ENCODE assay signal across 11 cellular contexts in genomic region chr12:110744697-110745264, GRCh38. TPM values are rescaled to one million over a fixed set of nuclear protein-coding genes. Genes with fewer than 3 reads are reported as not detected.
DNase-seq lines count a peak whose midpoint lies in the region; ATAC-seq, FAIRE-seq and TF ChIP-seq lines count a peak whose summit lies in the region.
"Had no signal": no experiment of that assay in that cellular context is flagged by ENCODE, and none has a peak within 500 bp of the region (broad histone marks: within the 10 kb centered on the region; RNA-seq: fewer than 3 reads in every experiment).

No MANE protein-coding gene starts in this region.

- H3K27me3 Mint-ChIP-seq in CD4-positive, alpha-beta T cell: no peaks in the 10 kb centered on the region

- ATAC-seq in CD4-positive, alpha-beta T cell (ENCODE audit: poor library complexity): no peak
- ATAC-seq in GM19455 (IDR thresholded peaks at IDR 0.05; ENCODE audit: unreplicated experiment): no peak
- ATAC-seq: CD8-positive, alpha-beta T cell had no signal

- H3K4me3 Mint-ChIP-seq in CD4-positive, alpha-beta T cell: peak overlapping the region; percentile 57

- intact Hi-C loops in CD4-positive, alpha-beta T cell (cut with DNase I, micrococcal nuclease): loop anchor here (5.0 to 10.0 kb wide), 7 partner anchors 38 to 1880 kb away; partner anchors contain the start of genes ANKRD13A (in 1 of the 2), ARPC3 (in 1 of the 2), ATP2A2 (in 1 of the 2) and GIT2 (in 1 of the 2)

- TF ChIP-seq CTCF in CD4-positive, alpha-beta T cell (IDR thresholded peaks at IDR 0.05): no peak
- no peak for TF ChIP-seq CTCF in bronchial epithelial cell (IDR thresholded peaks at IDR 0.05; ENCODE audit: insufficient read depth, low read length, severe bottlenecking)

- no peak for DNase-seq in CD4-positive, alpha-beta T cell
- DNase-seq in M059J (ENCODE audit: low read depth) (peak; percentile 64), bronchial epithelial cell (ENCODE audit: low read depth) (peak; percentile 66), myocyte (ENCODE audit: low read depth) (peak; percentile 33), NCI-H1092 treated with DMSO at 0.1 percent for 48 hours (lab: John Stamatoyannopoulos, UW) (no peak), ecto neural progenitor cell (ENCODE audit: low spot score) (no peak), AML-193 (lab: John Stamatoyannopoulos, UW) (no peak)
- DNase-seq: NCI-H2171 had no signal

- no peak for FAIRE-seq in bronchial epithelial cell (lab: Jason Lieb, UNC)

- POLR2A ChIA-PET in CD4-positive, alpha-beta T cell (lab: Charles Lee): no interaction called here

- H3K36me3 ChIP-seq in bronchial epithelial cell (ENCODE audit: control insufficient read depth, insufficient read depth, low read length): no peaks in the 10 kb centered on the region
- H3K36me3 ChIP-seq: prostate gland had no signal

- H3K4me3 ChIP-seq in bronchial epithelial cell (ENCODE audit: low read depth, low read length): no peak overlapping the region
- H3K4me3 ChIP-seq: prostate gland had no signal

- H3K9me3 Mint-ChIP-seq in CD4-positive, alpha-beta T cell: no peaks in the 10 kb centered on the region
- H3K9me3 Mint-ChIP-seq: CD8-positive, alpha-beta T cell had no signal

- CTCF ChIA-PET in CD4-positive, alpha-beta T cell (lab: Charles Lee): no interaction called here

- peak overlapping the region; percentile 31 for H3K27ac Mint-ChIP-seq in CD4-positive, alpha-beta T cell

- H3K36me3 Mint-ChIP-seq in CD4-positive, alpha-beta T cell (ENCODE audit: low read depth): peaks cover 21% of the 10 kb centered on the region

- H3K9me3 ChIP-seq in CD4-positive, alpha-beta T cell (ENCODE audit: control insufficient read depth, low read length): no peaks in the 10 kb centered on the region
- H3K9me3 ChIP-seq: prostate gland had no signal

- H3K4me1 Mint-ChIP-seq in CD4-positive, alpha-beta T cell (ENCODE audit: low read depth): peaks cover 41% of the 10 kb centered on the region

- no peak overlapping the region for H3K27ac ChIP-seq in CD4-positive, alpha-beta T cell (ENCODE audit: low read depth, low read length)
- H3K27ac ChIP-seq: prostate gland had no signal

- H3K27me3 ChIP-seq in CD4-positive, alpha-beta T cell (ENCODE audit: control insufficient read depth, insufficient read depth, low read length): no peaks in the 10 kb centered on the region
- no peaks in the 10 kb centered on the region for H3K27me3 ChIP-seq in bronchial epithelial cell (ENCODE audit: control insufficient read depth, insufficient read depth, low read length)

RNA-seq across cellular contexts. Expression of gene PPP1CC, which starts 2.1 kb away (rescaled TPM):
- total RNA-seq in CD4-positive, alpha-beta T cell: 100 to 1,000 TPM; 146 to 150 TPM
- total RNA-seq in M059J (2014; rRNA removed; shearing (Covaris generic)): 107 and 130 TPM in 2 replicates
- total RNA-seq in bronchial epithelial cell: 42.8 and 86.6 TPM in 2 replicates
- total RNA-seq in myocyte: 104 and 120 TPM in 2 replicates
- 51.6 TPM for polyA plus RNA-seq in myocyte (2012)

RNA-seq across cellular contexts. Expression of gene HVCN1, which starts 55.9 kb away (rescaled TPM):
- 1 to 10 TPM; 3.9 to 4.1 TPM for total RNA-seq in CD4-positive, alpha-beta T cell
- total RNA-seq in M059J (2014; rRNA removed; shearing (Covaris generic)): 0.30 and 2.1 TPM in 2 replicates
- total RNA-seq in bronchial epithelial cell (0.53 and 0.77 TPM in 2 replicates), myocyte (3.2 and 3.9 TPM in 2 replicates)
- polyA plus RNA-seq in myocyte (2012): 2.7 TPM

Comparison
In these comparisons a context has a peak if more than half of its experiments do, and no peak if none do; other contexts are left out.
1. DNase-seq: peak in M059J (single experiment), bronchial epithelial cell (single experiment) and myocyte (single experiment); none in CD4-positive, alpha-beta T cell (0 of 10), NCI-H1092 treated with DMSO at 0.1 percent for 48 hours (single experiment), ecto neural progenitor cell (single experiment) and AML-193 (0 of 2).